In genomic region chr13:28867564-28867963, GRCh38 we compare ENCODE assay signal across 33 cellular contexts. TPM values are rescaled to one million over a fixed set of nuclear protein-coding genes. Genes with fewer than 3 reads are reported as not detected.
"Had no signal": no experiment of that assay in that cellular context is flagged by ENCODE, and none has a peak within 500 bp of the region (broad histone marks: within the 10 kb centered on the region; RNA-seq: fewer than 3 reads in every experiment).

No MANE protein-coding gene starts in this region.

- H3K9me3 ChIP-seq: MG63, Peyer's patch had no signal

- H3K27ac ChIP-seq: Peyer's patch, SK-N-MC, WERI-Rb-1 had no signal

- H3K4me3 ChIP-seq: ascending aorta, K562, MG63, Peyer's patch, SK-N-MC had no signal

- H3K36me3 ChIP-seq: ascending aorta, MG63, Peyer's patch, WERI-Rb-1 had no signal

- H3K4me1 ChIP-seq: Peyer's patch had no signal

- DNase-seq: activated CD4-positive, alpha-beta T cell treated with anti-CD3 and anti-CD28 coated beads for 1 hour; activated CD4-positive, alpha-beta T cell treated with anti-CD3 and anti-CD28 coated beads, Interleukin-2, amount 10 ng/mL, durations not matched to agents 24 days and 14 days; activated CD4-positive, alpha-beta T cell treated with anti-CD3 and anti-CD28 coated beads, Interleukin-2, amount 50 U/mL, for 4 hours; activated CD4-positive, CD25-positive, alpha-beta regulatory T cell; activated CD8-positive, alpha-beta T cell treated with anti-CD3 and anti-CD28 coated beads for 36 hours; activated gamma-delta T cell; activated naive CD4-positive, alpha-beta T cell treated with Interleukin-2 at 50 U/mL for 16 hours; activated naive CD8-positive, alpha-beta T cell treated with anti-CD3 and anti-CD28 coated beads, Interleukin-2, amount 10 ng/mL, durations not matched to agents 7 days and 5 days; activated T-cell treated with anti-CD3 and anti-CD28 coated beads, Interleukin-2, amount 50 U/mL, for 24 hours; amygdala; MG63; NCI-H1048; NCI-H1105 treated with DMSO at 0.1 percent for 48 hours; NCI-H1436; NCI-H1694; NCI-H1930; NCI-H2081 treated with DMSO at 0.1 percent for 48 hours; NCI-H226; NCI-H446 treated with DMSO at 0.1 percent for 48 hours; NCI-H524 treated with DMSO at 0.1 percent for 48 hours; NK-92 treated with Interleukin-12 subunit alpha and Interleukin-12 subunit beta, amount 100 ng/mL, for 24 hours; PC-3; Peyer's patch; RPMI8226; T1000; WERI-Rb-1 had no signal

- H3K27me3 ChIP-seq: ascending aorta, Peyer's patch had no signal

- ATAC-seq: activated CD8-positive, alpha-beta T cell treated with anti-CD3 and anti-CD28 coated beads for 36 hours; K562; PC-3 had no signal

RNA-seq across cellular contexts. Expression of gene MTUS2, which starts 47.4 kb away (rescaled TPM):
- total RNA-seq: activated CD4-positive, alpha-beta T cell treated with anti-CD3 and anti-CD28 coated beads, Interleukin-2, amount 10 ng/mL, durations not matched to agents 24 days and 14 days; activated CD8-positive, alpha-beta memory T cell treated with anti-CD3 and anti-CD28 coated beads for 36 hours; activated CD8-positive, alpha-beta T cell treated with anti-CD3 and anti-CD28 coated beads for 36 hours; activated naive CD8-positive, alpha-beta T cell treated with anti-CD3 and anti-CD28 coated beads, Interleukin-2, amount 10 ng/mL, durations not matched to agents 7 days and 5 days; activated T-helper 2 cell treated with anti-CD3 and anti-CD28 coated beads, Interferon-gamma antibody, Interleukin-2, Interleukin-4, amounts not matched to agents 10 μg/mL and 5 μg/mL and 100 μg/mL, durations not matched to agents 14 hours and 24 hours and 36 hours; PC-3; T-helper 1 cell treated with Interleukin-12 subunit alpha and Interleukin-12 subunit beta and Interleukin-4 antibody, amounts not matched to agents 30 ng/mL and 1 ng/mL, for 36 hours; T-helper 2 cell treated with Interferon-gamma antibody and Interleukin-4, amounts not matched to agents 100 ng/mL and 5 ng/mL, for 36 hours had no signal
